ENCODE assay signal across 1 cellular context in genomic region chr7:133916621-133917020, GRCh38.
TF ChIP-seq lines count a peak whose summit lies in the region.

No MANE protein-coding gene starts in this region.

TF ChIP-seq in HepG2, 621 proteins besides CTCF, POLR2A, EP300 and RAD21 (continued from another document):
- TF ChIP-seq ZNF646 (CRISPR knock-in tag; IDR thresholded peaks at IDR 0.05) (no peak), MAFK (conservative IDR thresholded peaks at IDR 0.05 in 1 of 2, IDR thresholded peaks at IDR 0.05 in 1 of 2; ENCODE audit: low read length in 2 of 2) (peak; percentile 46 to 56; a peak in 2 of 4 replicates), HHEX (CRISPR knock-in tag; IDR thresholded peaks at IDR 0.05) (no peak), ZNF460 (CRISPR knock-in tag; IDR thresholded peaks at IDR 0.05; ENCODE audit: borderline replicate concordance) (no peak), MAFF (IDR thresholded peaks at IDR 0.05; ENCODE audit: low read depth, low read length) (0 out of 2 replicates have a peak, but pooled peaks have one; percentile 54)
TF ChIP-seq in HepG2: peak in this region for 2.
